8 cellular contexts compared by ENCODE assay signal in genomic region chr3:119562307-119562961, GRCh38. TPM values are rescaled to one million over a fixed set of nuclear protein-coding genes. Genes with fewer than 3 reads are reported as not detected.
A peak's percentile ranks its signal among the peaks of the same experiment; 100 is the strongest.
DNase-seq lines count a peak whose midpoint lies in the region; ATAC-seq and TF ChIP-seq lines count a peak whose summit lies in the region.

No MANE protein-coding gene starts in this region.

- POLR2A ChIA-PET in activated B cell treated with CpG ODN at 0.5 μM for 24 hours (lab: Charles Lee) = interaction anchor here (0.6 to 2.2 kb wide), 17 partner anchors 9 to 240 kb away, joined by 3 to 40 read pairs (median 4); partner anchors contain the start of genes ADPRH, COX17, TIMMDC1 and TMEM39A

- in situ Hi-C loops in HAP-1 (cut with MboI; ENCODE audit: low sequenced_read_pairs) = no loop called here

- H3K9me3 ChIP-seq in mucosa of descending colon (no peaks in the 10 kb centered on the region), HAP-1 (no peaks in the 10 kb centered on the region)

- intact Hi-C loops in activated B cell treated with CpG ODN at 0.5 μM for 24 hours (cut with micrococcal nuclease) (loop anchor here (1.0 kb wide), 9 partner anchors 17 to 532 kb away; partner anchors contain the start of genes ADPRH, ARHGAP31, COX17 and GSK3B), mucosa of descending colon (cut with DNase I, micrococcal nuclease) (no loop called here)

- TF ChIP-seq CTCF in activated B cell treated with CpG ODN at 0.5 μM for 24 hours (IDR thresholded peaks at IDR 0.05) (no peak), mucosa of descending colon (IDR thresholded peaks at IDR 0.05) (no peak)

- ATAC-seq in HG03103 (IDR thresholded peaks at IDR 0.05; ENCODE audit: low read depth, unreplicated experiment) (peak; percentile 60), activated B cell treated with CpG ODN at 0.5 μM for 24 hours (ENCODE audit: low read depth) (peak; percentile 76), mucosa of descending colon (peak; percentile 60)

- peaks cover 78% of the 10 kb centered on the region for H3K4me1 Mint-ChIP-seq in activated B cell treated with CpG ODN at 0.5 μM for 24 hours

- H3K4me1 ChIP-seq in mucosa of descending colon (ENCODE audit: low read depth) = no peaks in the 10 kb centered on the region
- H3K4me1 ChIP-seq in HAP-1 = no peaks in the 10 kb centered on the region

- no peaks in the 10 kb centered on the region for H3K9me3 Mint-ChIP-seq in activated B cell treated with CpG ODN at 0.5 μM for 24 hours

- CTCF ChIA-PET in activated B cell treated with CpG ODN at 0.5 μM for 24 hours (lab: Charles Lee) = interaction anchor here (0.9 to 2.1 kb wide), 3 partner anchors 18 to 119 kb away, joined by 3 to 12 read pairs (median 4); partner anchors contain the start of gene ADPRH

- peak overlapping the region; percentile 87 for H3K4me3 Mint-ChIP-seq in activated B cell treated with CpG ODN at 0.5 μM for 24 hours

- H3K4me3 ChIP-seq in mucosa of descending colon (no peak overlapping the region), HAP-1 (no peak overlapping the region)

- H3K36me3 ChIP-seq in mucosa of descending colon (ENCODE audit: low read depth) (no peaks in the 10 kb centered on the region), HAP-1 (replicated peaks) (no peaks in the 10 kb centered on the region)

- H3K27me3 Mint-ChIP-seq in activated B cell treated with CpG ODN at 0.5 μM for 24 hours = no peaks in the 10 kb centered on the region

- peak overlapping the region; percentile 99 for H3K27ac Mint-ChIP-seq in activated B cell treated with CpG ODN at 0.5 μM for 24 hours

- DNase-seq in stimulated activated CD4-positive, alpha-beta T cell treated with anti-CD3 and anti-CD28 coated beads, Interleukin-12 subunit alpha, Interleukin-12 subunit beta, amount 100 ng/mL, for 48 hours (ENCODE audit: low read depth in 2 of 3, low spot score in 1 of 3) = peak in 2 of 3 donors; percentile 8 to 43
- no peak for DNase-seq in stimulated activated CD4-positive, alpha-beta T cell treated with anti-CD3 and anti-CD28 coated beads, Interleukin-2, amount 100 ng/mL, for 48 hours
- DNase-seq in activated B cell treated with CpG ODN at 0.5 μM for 24 hours (peak; percentile 74), mucosa of descending colon (no peak), HPDE6-E6E7 (ENCODE audit: extremely low spot score) (no peak), NCI-H2107 (lab: John Stamatoyannopoulos, UW) (no peak), HAP-1 (ENCODE audit: low spot score in 2 of 2) (no peak)

- peaks cover 5% of the 10 kb centered on the region for H3K27me3 ChIP-seq in HAP-1 (ENCODE audit: low read depth)

- H3K36me3 Mint-ChIP-seq in activated B cell treated with CpG ODN at 0.5 μM for 24 hours (ENCODE audit: low read depth) = peaks cover 20% of the 10 kb centered on the region

RNA-seq across cellular contexts. Expression of gene CD80, which starts 3.0 kb away (rescaled TPM):
- total RNA-seq in activated B cell treated with CpG ODN at 0.5 μM for 24 hours (71.4 and 88.1 TPM in 2 replicates), mucosa of descending colon (1 to 10 TPM in 1 of 3 donors, under 1 TPM in 2; 0.41 to 1.0 (median 0.58) TPM)

RNA-seq across cellular contexts. Expression of gene ADPRH, which starts 16.9 kb away (rescaled TPM):
- total RNA-seq in activated B cell treated with CpG ODN at 0.5 μM for 24 hours (41.2 and 43.8 TPM in 2 replicates), mucosa of descending colon (1 to 10 TPM in 2 of 3 donors, under 1 TPM in 1; 0.93 to 9.1 (median 2.7) TPM)

RNA-seq across cellular contexts. Expression of gene PLA1A, which starts 35.3 kb away (rescaled TPM):
- total RNA-seq in activated B cell treated with CpG ODN at 0.5 μM for 24 hours (0.56 and 1.1 TPM in 2 replicates), mucosa of descending colon (1 to 10 TPM in 2 of 3 donors, under 1 TPM in 1; 0.58 to 2.1 (median 1.5) TPM)

Comparison
In these comparisons a context has a peak if more than half of its experiments do, and no peak if none do; other contexts are left out.
1. DNase-seq: peak in stimulated activated CD4-positive, alpha-beta T cell treated with anti-CD3 and anti-CD28 coated beads, Interleukin-12 subunit alpha, Interleukin-12 subunit beta, amount 100 ng/mL, for 48 hours (2 of 3) and activated B cell treated with CpG ODN at 0.5 μM for 24 hours (single experiment); none in stimulated activated CD4-positive, alpha-beta T cell treated with anti-CD3 and anti-CD28 coated beads, Interleukin-2, amount 100 ng/mL, for 48 hours (0 of 2), mucosa of descending colon (0 of 3), HPDE6-E6E7 (single experiment), NCI-H2107 (single experiment) and HAP-1 (0 of 2).
2. RNA of gene CD80, which starts 3.0 kb away (total RNA-seq): 71.4 to 88.1 TPM in activated B cell treated with CpG ODN at 0.5 μM for 24 hours; 0.41 to 1.0 TPM in mucosa of descending colon; every median in the first group is over 10 times any median in the second.
3. Peak in every context shown above with its lines, with median percentiles within 50 percentile points of each other: ATAC-seq.